In the genomic region with DNA sequence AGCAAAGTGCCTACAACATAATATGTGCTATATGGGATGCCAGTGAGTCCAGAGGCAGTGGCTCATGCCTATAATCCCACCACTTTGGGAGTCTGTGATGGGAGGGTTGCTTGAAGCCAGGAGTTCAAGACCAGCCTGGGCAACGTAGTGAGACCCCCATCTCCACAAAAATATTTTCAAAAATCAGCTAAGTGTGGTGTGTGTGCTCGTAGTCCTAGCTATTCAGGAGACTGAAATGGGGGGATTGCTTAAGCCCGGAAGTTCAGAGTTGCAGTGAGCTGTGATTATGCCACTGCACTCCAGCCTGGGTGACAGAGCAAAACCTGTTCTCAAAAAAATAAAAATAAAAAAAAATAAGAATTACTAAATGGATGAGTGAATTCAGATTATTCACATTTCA, we compare ENCODE assay signal across 29 cellular contexts. TPM values are rescaled to one million over a fixed set of nuclear protein-coding genes. Genes with fewer than 3 reads are reported as not detected.
"Had no signal": no experiment of that assay in that cellular context is flagged by ENCODE, and none has a peak within 500 bp of the region (broad histone marks: within the 10 kb centered on the region; RNA-seq: fewer than 3 reads in every experiment).

No MANE protein-coding gene starts in this region.

- H3K27me3 ChIP-seq: body of pancreas, foreskin keratinocyte had no signal

- H3K9me3 ChIP-seq: adrenal gland, body of pancreas, esophagus muscularis mucosa, gastrocnemius medialis, heart left ventricle had no signal

- DNase-seq: activated B cell treated with CpG ODN at 0.5 μM for 24 hours; activated CD4-positive, alpha-beta T cell treated with anti-CD3 and anti-CD28 coated beads for 48 hours; activated CD4-positive, alpha-beta T cell treated with anti-CD3 and anti-CD28 coated beads, Interleukin-2, amount 50 U/mL, for 1 hour; activated CD4-positive, alpha-beta T cell treated with anti-CD3 and anti-CD28 coated beads, Interleukin-2, amount 50 U/mL, for 48 hours; activated CD8-positive, alpha-beta memory T cell treated with anti-CD3 and anti-CD28 coated beads for 24 hours; activated CD8-positive, alpha-beta T cell treated with anti-CD3 and anti-CD28 coated beads for 36 hours; activated effector memory CD4-positive, alpha-beta T cell treated with anti-CD3 and anti-CD28 coated beads, Interleukin-2, amount 50 U/mL, for 16 hours; activated naive CD4-positive, alpha-beta T cell treated with anti-CD3 and anti-CD28 coated beads for 36 hours; activated naive CD8-positive, alpha-beta T cell treated with anti-CD3 and anti-CD28 coated beads for 36 hours; activated naive CD8-positive, alpha-beta T cell treated with anti-CD3 and anti-CD28 coated beads, Interleukin-2, amount 50 U/mL, for 24 hours; activated T-cell treated with anti-CD3 and anti-CD28 coated beads, Interleukin-2, amount 50 U/mL, for 4 hours; adrenal gland; amygdala; aorta; body of pancreas; caudate nucleus; cortex of kidney; dermis blood vessel endothelial cell; effector CD4-positive, alpha-beta T cell; effector memory CD8-positive, alpha-beta T cell; erythroblast; foreskin keratinocyte; gastrocnemius medialis; glutamatergic neuron; heart left ventricle; T-helper 2 cell; WERI-Rb-1 had no signal

- H3K27ac ChIP-seq: adrenal gland, body of pancreas, esophagus muscularis mucosa, foreskin keratinocyte, gastrocnemius medialis, heart left ventricle, WERI-Rb-1 had no signal

- H3K4me3 ChIP-seq: adrenal gland, body of pancreas, esophagus muscularis mucosa, gastrocnemius medialis, heart left ventricle had no signal

- H3K4me1 ChIP-seq: adrenal gland, body of pancreas, esophagus muscularis mucosa, foreskin keratinocyte, gastrocnemius medialis, heart left ventricle had no signal

- H3K36me3 ChIP-seq: adrenal gland, esophagus muscularis mucosa, gastrocnemius medialis, heart left ventricle, WERI-Rb-1 had no signal

RNA-seq across cellular contexts. Expression of gene OTX1, which starts 23.4 kb away (rescaled TPM):
- total RNA-seq: activated B cell treated with CpG ODN at 0.5 μM for 24 hours; activated CD8-positive, alpha-beta T cell treated with anti-CD3 and anti-CD28 coated beads for 36 hours; activated naive CD4-positive, alpha-beta T cell treated with anti-CD3 and anti-CD28 coated beads for 36 hours; activated naive CD8-positive, alpha-beta T cell treated with anti-CD3 and anti-CD28 coated beads for 36 hours; activated T-cell treated with anti-CD3 and anti-CD28 coated beads, Interleukin-2, amount 50 U/mL, for 4 hours; activated T-helper 2 cell treated with anti-CD3 and anti-CD28 coated beads, Interferon-gamma antibody, Interleukin-2, Interleukin-4, amounts not matched to agents 10 μg/mL and 5 μg/mL and 100 μg/mL, durations not matched to agents 14 hours and 24 hours and 36 hours; adrenal gland; aorta; body of pancreas; gastrocnemius medialis had no signal
- polyA plus RNA-seq: aorta, heart left ventricle had no signal
